ENCODE assay signal across 10 cellular contexts in the genomic region with DNA sequence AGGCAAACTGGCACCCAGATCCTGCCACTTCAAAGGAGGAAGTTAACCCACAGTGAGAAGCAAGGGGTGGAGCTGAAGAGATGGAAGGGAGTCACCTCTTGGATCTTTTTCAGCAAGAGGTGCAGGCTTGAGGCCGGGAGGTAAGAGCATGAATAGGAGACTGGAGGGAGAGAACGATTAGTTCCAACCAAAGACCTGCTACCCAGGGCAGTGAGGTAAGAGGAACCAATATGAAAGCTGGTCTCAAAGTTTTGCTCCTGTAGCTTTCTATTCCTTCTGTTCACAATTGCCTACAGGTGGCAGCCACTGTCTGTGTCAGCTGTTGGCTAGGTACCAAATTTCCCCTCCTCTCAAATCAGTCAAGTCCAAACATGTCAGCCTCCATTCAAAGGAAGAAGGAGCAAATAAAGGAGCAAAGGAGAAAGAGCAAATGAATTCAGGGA. TPM values are rescaled to one million over a fixed set of nuclear protein-coding genes. Genes with fewer than 3 reads are reported as not detected.
DNase-seq lines count a peak whose midpoint lies in the region; ATAC-seq and TF ChIP-seq lines count a peak whose summit lies in the region.
"Had no signal": no experiment of that assay in that cellular context is flagged by ENCODE, and none has a peak within 500 bp of the region (broad histone marks: within the 10 kb centered on the region; RNA-seq: fewer than 3 reads in every experiment).

No MANE protein-coding gene starts in this region.

- H3K27me3 ChIP-seq in Karpas-422 (ENCODE audit: low read length) (no peaks in the 10 kb centered on the region), PC-3 (ENCODE audit: low read length) (peaks cover 13% of the 10 kb centered on the region), lower lobe of right lung (ENCODE audit: low read depth) (no peaks in the 10 kb centered on the region)

- H3K9ac ChIP-seq in Karpas-422 (ENCODE audit: low read length) (no peak overlapping the region), PC-3 (ENCODE audit: low read length) (no peak overlapping the region)

- no peaks in the 10 kb centered on the region for H3K9me3 Mint-ChIP-seq in osteocyte (ENCODE audit: unreplicated experiment)

- H3K27ac Mint-ChIP-seq in osteocyte (ENCODE audit: unreplicated experiment), result no peak overlapping the region

- peak; percentile 41 for TF ChIP-seq CTCF in GM12873 (IDR thresholded peaks at IDR 0.05; ENCODE audit: insufficient read depth, low read depth, low read length, missing control alignments)
- TF ChIP-seq CTCF in PC-3 (conservative IDR thresholded peaks at IDR 0.05; ENCODE audit: low read depth, low read length), result 0 out of 2 replicates have a peak, but pooled peaks have one; percentile 7
- TF ChIP-seq CTCF in lower lobe of right lung (IDR thresholded peaks at IDR 0.05), result no peak
- no peak for TF ChIP-seq CTCF in osteocyte (IDR thresholded peaks at IDR 0.05)

- H3K79me2 ChIP-seq in Karpas-422 (ENCODE audit: low read length) (no peaks in the 10 kb centered on the region), PC-3 (ENCODE audit: low read length) (no peaks in the 10 kb centered on the region)

- H3K4me2 ChIP-seq in Karpas-422 (ENCODE audit: low read depth, low read length, poor library complexity, severe bottlenecking) (peak overlapping the region; percentile 9), PC-3 (ENCODE audit: low read length) (no peak overlapping the region)

- no peaks in the 10 kb centered on the region for H3K4me1 Mint-ChIP-seq in osteocyte (ENCODE audit: unreplicated experiment)

- H4K20me1 ChIP-seq in Karpas-422 (ENCODE audit: insufficient read depth, low read depth, low read length) (no peaks in the 10 kb centered on the region), PC-3 (ENCODE audit: low read length) (no peaks in the 10 kb centered on the region)

- H2AFZ ChIP-seq in Karpas-422 (ENCODE audit: low read length) (peak overlapping the region; percentile 43; the same call in 1 of the 2 replicates), PC-3 (ENCODE audit: low read length) (no peak overlapping the region)

- no peaks in the 10 kb centered on the region for H3K36me3 Mint-ChIP-seq in osteocyte (ENCODE audit: unreplicated experiment)

- H3F3A ChIP-seq in PC-3 (ENCODE audit: low read length, unreplicated experiment), result no peaks in the 10 kb centered on the region

- peaks cover 51% of the 10 kb centered on the region for H3K27me3 Mint-ChIP-seq in osteocyte (ENCODE audit: unreplicated experiment)

- BruUV-seq in PC-3 (replicated peaks; lab: Mats Ljungman, UMichigan), result no TSS peak

- H3K4me3 ChIP-seq in Karpas-422 (ENCODE audit: low read length), result no peak overlapping the region
- H3K4me3 ChIP-seq in PC-3 (ENCODE audit: low read length), result no peak overlapping the region
- H3K4me3 ChIP-seq in lower lobe of right lung, result no peak overlapping the region

- H3K9me2 ChIP-seq in Karpas-422 (replicated peaks; ENCODE audit: insufficient read depth, low read length), result no peaks in the 10 kb centered on the region
- H3K9me2 ChIP-seq in PC-3 (replicated peaks; ENCODE audit: low read length), result no peaks in the 10 kb centered on the region

- H3K27ac ChIP-seq in Karpas-422 (ENCODE audit: low read length), result no peak overlapping the region
- H3K27ac ChIP-seq in PC-3 (ENCODE audit: low read length), result no peak overlapping the region
- no peak overlapping the region for H3K27ac ChIP-seq in lower lobe of right lung

- DNase-seq in Karpas-422, result peak; percentile 48
- no peak for DNase-seq in PC-3
- no peak for DNase-seq in lower lobe of right lung
- no peak for DNase-seq in osteocyte (ENCODE audit: extremely low spot score, unreplicated experiment)

- H3K4me1 ChIP-seq in Karpas-422 (ENCODE audit: low read length) (peaks cover 8% of the 10 kb centered on the region), PC-3 (ENCODE audit: insufficient read depth, low read length) (peaks cover 6% of the 10 kb centered on the region; the same call in 1 of the 2 replicates), lower lobe of right lung (peaks cover 8% of the 10 kb centered on the region)

- H3K9me3 ChIP-seq in Karpas-422 (ENCODE audit: low read length) (no peaks in the 10 kb centered on the region), PC-3 (ENCODE audit: low read length) (no peaks in the 10 kb centered on the region), lower lobe of right lung (no peaks in the 10 kb centered on the region)

- ATAC-seq in PC-3 (no peak), lower lobe of right lung (peak; percentile 37 to 56), HG02763 (IDR thresholded peaks at IDR 0.05; ENCODE audit: unreplicated experiment) (no peak), HG02884 (IDR thresholded peaks at IDR 0.05; ENCODE audit: unreplicated experiment) (no peak), HG03025 (IDR thresholded peaks at IDR 0.05; ENCODE audit: low FRiP score, unreplicated experiment) (no peak)

- POLR2A ChIA-PET in PC-3 (lab: Charles Lee; ENCODE audit: unreplicated experiment), result interaction anchor here (0.7 kb wide), 1 partner anchor 25 kb away, joined by 3 read pairs; no protein-coding TSS in a partner anchor

- intact Hi-C loops in PC-3 (cut with micrococcal nuclease), result no loop called here
- intact Hi-C loops in lower lobe of right lung (cut with DNase I), result no loop called here

- no peak overlapping the region for H3K4me3 Mint-ChIP-seq in osteocyte (ENCODE audit: unreplicated experiment)

- H3K36me3 ChIP-seq in Karpas-422 (ENCODE audit: insufficient read depth, low read length) (no peaks in the 10 kb centered on the region), PC-3 (ENCODE audit: low read depth, low read length) (no peaks in the 10 kb centered on the region), lower lobe of right lung (no peaks in the 10 kb centered on the region)

- CTCF ChIA-PET in PC-3 (lab: Charles Lee), result no interaction called here

RNA-seq across cellular contexts. Expression of a gene that starts 14.9 kb away (rescaled TPM):
- not detected in 2 replicates for total RNA-seq in Karpas-422 (2014; rRNA removed; shearing (Covaris generic); ENCODE audit: low replicate concordance)
- total RNA-seq in PC-3 (2014; rRNA removed) (not detected in 2 replicates), lower lobe of right lung (not detected), osteocyte (not detected in 2 replicates)
- total RNA-seq: dermis microvascular lymphatic vessel endothelial cell, skeletal muscle tissue had no signal

RNA-seq across cellular contexts. Expression of a gene that starts 18.7 kb away (rescaled TPM):
- total RNA-seq in Karpas-422 (2014; rRNA removed; shearing (Covaris generic); ENCODE audit: low replicate concordance), result 0.11 and 3.8 TPM in 2 replicates
- total RNA-seq in PC-3 (2014; rRNA removed), result 0.17 TPM in 1 of 2 replicates, not detected in the other
- total RNA-seq in lower lobe of right lung, result 2.9 TPM
- total RNA-seq in osteocyte, result not detected in 2 replicates
- total RNA-seq: skeletal muscle tissue had no signal

RNA-seq across cellular contexts. Expression of a gene that starts 24.9 kb away (rescaled TPM):
- 10.0 and 10.7 TPM in 2 replicates for total RNA-seq in Karpas-422 (2014; rRNA removed; shearing (Covaris generic); ENCODE audit: low replicate concordance)
- total RNA-seq in PC-3 (2014; rRNA removed), result 3.6 and 4.8 TPM in 2 replicates
- 6.8 TPM for total RNA-seq in lower lobe of right lung
- 6.4 and 7.0 TPM in 2 replicates for total RNA-seq in osteocyte

RNA-seq across cellular contexts. Expression of a gene that starts 47.3 kb away (rescaled TPM):
- 34.2 and 59.6 TPM in 2 replicates for total RNA-seq in Karpas-422 (2014; rRNA removed; shearing (Covaris generic); ENCODE audit: low replicate concordance)
- total RNA-seq in PC-3 (2014; rRNA removed) (16.4 and 18.3 TPM in 2 replicates), lower lobe of right lung (19.1 TPM), osteocyte (12.1 and 14.5 TPM in 2 replicates)

RNA-seq across cellular contexts. Expression of a gene that starts 57.7 kb away (rescaled TPM):
- 19.4 and 38.0 TPM in 2 replicates for total RNA-seq in Karpas-422 (2014; rRNA removed; shearing (Covaris generic); ENCODE audit: low replicate concordance)
- total RNA-seq in PC-3 (2014; rRNA removed) (17.4 and 20.2 TPM in 2 replicates), lower lobe of right lung (28.9 TPM), osteocyte (41.9 and 42.8 TPM in 2 replicates)

Comparison
In these comparisons a context has a peak if more than half of its experiments do, and no peak if none do; other contexts are left out.
1. CTCF ChIP-seq: peak in GM12873 (single experiment) and PC-3 (single experiment); none in lower lobe of right lung (single experiment) and osteocyte (single experiment).
2. ATAC-seq: peak in lower lobe of right lung (2 of 2); none in PC-3 (single experiment), HG02763 (single experiment), HG02884 (single experiment) and HG03025 (single experiment).